18 cellular contexts compared by ENCODE assay signal in genomic region chr12:53122961-53123468, GRCh38. TPM values are rescaled to one million over a fixed set of nuclear protein-coding genes. Genes with fewer than 3 reads are reported as not detected.
DNase-seq lines count a peak whose midpoint lies in the region; ATAC-seq, FAIRE-seq and TF ChIP-seq lines count a peak whose summit lies in the region.
"Had no signal": no experiment of that assay in that cellular context is flagged by ENCODE, and none has a peak within 500 bp of the region (broad histone marks: within the 10 kb centered on the region; RNA-seq: fewer than 3 reads in every experiment).

No MANE protein-coding gene starts in this region.

- H3K27me3 Mint-ChIP-seq in T-helper 17 cell: no peaks in the 10 kb centered on the region

- no peaks in the 10 kb centered on the region for H3K36me3 ChIP-seq in bronchial epithelial cell (ENCODE audit: control insufficient read depth, insufficient read depth, low read length)
- H3K36me3 ChIP-seq in osteoblast (ENCODE audit: insufficient read depth, low read length): no peaks in the 10 kb centered on the region
- H3K36me3 ChIP-seq: thyroid gland had no signal

- H3K4me2 ChIP-seq in osteoblast (ENCODE audit: insufficient read depth, low read length): no peak overlapping the region

- no peaks in the 10 kb centered on the region for H4K20me1 ChIP-seq in osteoblast (ENCODE audit: insufficient read depth, low read length)

- H3K27ac ChIP-seq in osteoblast (ENCODE audit: low read depth, low read length): no peak overlapping the region
- H3K27ac ChIP-seq: thyroid gland had no signal

- no peak overlapping the region for H3K27ac Mint-ChIP-seq in T-helper 17 cell
- H3K27ac Mint-ChIP-seq: activated T-cell treated with anti-CD3 and anti-CD28 coated beads, Interleukin-2, amount 50 U/mL, for 72 hours had no signal

- H3K4me1 ChIP-seq in osteoblast (ENCODE audit: insufficient read depth, low read length): peaks cover 9% of the 10 kb centered on the region
- H3K4me1 ChIP-seq: thyroid gland had no signal

- H3K4me1 Mint-ChIP-seq in T-helper 17 cell: peaks cover 12% of the 10 kb centered on the region

- no peaks in the 10 kb centered on the region for H3K36me3 Mint-ChIP-seq in T-helper 17 cell (ENCODE audit: low read depth)

- TF ChIP-seq CTCF in bronchial epithelial cell (IDR thresholded peaks at IDR 0.05; ENCODE audit: insufficient read depth, low read length, severe bottlenecking): no peak
- no peak for TF ChIP-seq CTCF in osteoblast (IDR thresholded peaks at IDR 0.05; ENCODE audit: extremely low read depth, low read depth, low read length)

- H3K27me3 ChIP-seq in bronchial epithelial cell (ENCODE audit: control insufficient read depth, insufficient read depth, low read length) (no peaks in the 10 kb centered on the region), osteoblast (ENCODE audit: insufficient read depth, low read length) (no peaks in the 10 kb centered on the region)
- H3K27me3 ChIP-seq: thyroid gland had no signal

- H3K4me3 ChIP-seq in bronchial epithelial cell (ENCODE audit: low read depth, low read length) (no peak overlapping the region), osteoblast (ENCODE audit: insufficient read depth, low read length) (no peak overlapping the region)
- H3K4me3 ChIP-seq: mucosa of descending colon, thyroid gland had no signal

- FAIRE-seq in bronchial epithelial cell (lab: Jason Lieb, UNC): peak; percentile 40
- FAIRE-seq: islet of Langerhans had no signal

- no peak for ATAC-seq in T-helper 17 cell
- ATAC-seq in HG02798 (IDR thresholded peaks at IDR 0.05; ENCODE audit: poor library complexity, unreplicated experiment): no peak
- ATAC-seq in GM19324 (IDR thresholded peaks at IDR 0.05; ENCODE audit: low FRiP score, unreplicated experiment): no peak
- ATAC-seq: activated T-cell treated with anti-CD3 and anti-CD28 coated beads, Interleukin-2, amount 50 U/mL, for 72 hours; mucosa of descending colon had no signal

- H3K79me2 ChIP-seq in osteoblast (ENCODE audit: insufficient read depth, low read length): no peaks in the 10 kb centered on the region

- peak overlapping the region; percentile 25 for H2AFZ ChIP-seq in osteoblast (ENCODE audit: low read length)

- no peaks in the 10 kb centered on the region for H3K9me3 ChIP-seq in osteoblast (ENCODE audit: low read depth, low read length)
- H3K9me3 ChIP-seq in T-helper 17 cell (ENCODE audit: control insufficient read depth, low read length, poor library complexity, severe bottlenecking): no peaks in the 10 kb centered on the region
- H3K9me3 ChIP-seq: mucosa of descending colon, thyroid gland had no signal

- H3K4me3 Mint-ChIP-seq in T-helper 17 cell: no peak overlapping the region
- H3K4me3 Mint-ChIP-seq: activated T-cell treated with anti-CD3 and anti-CD28 coated beads, Interleukin-2, amount 50 U/mL, for 72 hours had no signal

- DNase-seq in DMS53 (lab: John Stamatoyannopoulos, UW): peak; percentile 15
- no peak for DNase-seq in DMS53 treated with DMSO at 0.1 percent for 48 hours (lab: John Stamatoyannopoulos, UW; ENCODE audit: unreplicated experiment)
- DNase-seq in HT1080 (ENCODE audit: low read depth): peak; percentile 42
- DNase-seq in bronchial epithelial cell (ENCODE audit: low read depth): peak; percentile 35
- DNase-seq in osteoblast (ENCODE audit: insufficient read length, low spot score, missing footprints): peak; percentile 66
- no peak for DNase-seq in T-helper 17 cell
- DNase-seq: activated CD4-positive, CD25-positive, alpha-beta regulatory T cell treated with anti-CD3 and anti-CD28 coated beads, Interleukin-2, amount 50 U/mL, for 72 hours; activated T-cell treated with anti-CD3 and anti-CD28 coated beads, Interleukin-2, amount 50 U/mL, for 72 hours; aorta; mucosa of descending colon; NCI-H187 treated with DMSO at 0.1 percent for 48 hours; SW 1271; thyroid gland had no signal

RNA-seq across cellular contexts. Expression of gene SOAT2, which starts 19.7 kb away (rescaled TPM):
- total RNA-seq in HT1080 (2014; rRNA removed; shearing (Covaris generic)): not detected in 2 replicates
- polyA plus RNA-seq in HT1080 (2015; cell fraction: cytosol; rRNA removed): 0.12 TPM in 1 of 2 replicates, not detected in the other
- polyA plus RNA-seq in HT1080 (2015; cell fraction: nucleus; rRNA removed): 0.07 TPM in 1 of 2 replicates, not detected in the other
- not detected in 2 replicates for total RNA-seq in bronchial epithelial cell
- not detected in 2 replicates for total RNA-seq in osteoblast
- total RNA-seq in T-helper 17 cell: 1 to 10 TPM in 1 of 2 donors, under 1 TPM in 1; 0.83 to 2.5 TPM
- total RNA-seq: A172, dermis microvascular lymphatic vessel endothelial cell had no signal

RNA-seq across cellular contexts. Expression of gene IGFBP6, which starts 25.5 kb away (rescaled TPM):
- 58.5 and 72.9 TPM in 2 replicates for total RNA-seq in HT1080 (2014; rRNA removed; shearing (Covaris generic))
- polyA plus RNA-seq in HT1080 (2015; cell fraction: cytosol; rRNA removed): 107 and 132 TPM in 2 replicates
- 65.6 and 75.6 TPM in 2 replicates for polyA plus RNA-seq in HT1080 (2015; cell fraction: nucleus; rRNA removed)
- total RNA-seq in bronchial epithelial cell (75.5 and 81.6 TPM in 2 replicates), osteoblast (431 and 577 TPM in 2 replicates), T-helper 17 cell (under 1 TPM in 1 of 2 donors, not detected in 1; 0.45 TPM)

RNA-seq across cellular contexts. Expression of gene SPRYD3, which starts 43.8 kb away (rescaled TPM):
- 11.4 and 12.7 TPM in 2 replicates for total RNA-seq in HT1080 (2014; rRNA removed; shearing (Covaris generic))
- 9.2 and 11.7 TPM in 2 replicates for polyA plus RNA-seq in HT1080 (2015; cell fraction: cytosol; rRNA removed)
- 11.1 and 12.1 TPM in 2 replicates for polyA plus RNA-seq in HT1080 (2015; cell fraction: nucleus; rRNA removed)
- total RNA-seq in bronchial epithelial cell (18.7 and 25.9 TPM in 2 replicates), osteoblast (25.6 and 26.8 TPM in 2 replicates), T-helper 17 cell (10 to 100 TPM; 23.1 to 29.6 TPM)

RNA-seq across cellular contexts. Expression of gene ZNF740, which starts 57.5 kb away (rescaled TPM):
- total RNA-seq in HT1080 (2014; rRNA removed; shearing (Covaris generic)): 15.9 and 19.0 TPM in 2 replicates
- 9.9 and 14.4 TPM in 2 replicates for polyA plus RNA-seq in HT1080 (2015; cell fraction: cytosol; rRNA removed)
- 35.2 and 55.3 TPM in 2 replicates for polyA plus RNA-seq in HT1080 (2015; cell fraction: nucleus; rRNA removed)
- total RNA-seq in bronchial epithelial cell (15.2 and 16.6 TPM in 2 replicates), osteoblast (14.7 and 19.5 TPM in 2 replicates), T-helper 17 cell (10 to 100 TPM; 24.3 to 34.6 TPM)

RNA-seq across cellular contexts. Expression of gene CSAD, which starts 57.7 kb away (rescaled TPM):
- total RNA-seq in HT1080 (2014; rRNA removed; shearing (Covaris generic)): 3.1 and 3.7 TPM in 2 replicates
- polyA plus RNA-seq in HT1080 (2015; cell fraction: cytosol; rRNA removed): 1.5 and 3.4 TPM in 2 replicates
- polyA plus RNA-seq in HT1080 (2015; cell fraction: nucleus; rRNA removed): 37.9 and 47.5 TPM in 2 replicates
- total RNA-seq in bronchial epithelial cell: 6.6 and 11.1 TPM in 2 replicates
- 9.1 and 9.4 TPM in 2 replicates for total RNA-seq in osteoblast
- 10 to 100 TPM; 57.2 to 61.0 TPM for total RNA-seq in T-helper 17 cell

Comparison
In these comparisons a context has a peak if more than half of its experiments do, and no peak if none do; other contexts are left out.
1. DNase-seq: peak in DMS53 (single experiment), HT1080 (single experiment), bronchial epithelial cell (single experiment) and osteoblast (single experiment); none in DMS53 treated with DMSO at 0.1 percent for 48 hours (single experiment) and T-helper 17 cell (0 of 3).
2. RNA of gene IGFBP6, which starts 25.5 kb away (total RNA-seq): 431 to 577 TPM in osteoblast, 75.5 to 81.6 TPM in bronchial epithelial cell and 58.5 to 72.9 TPM in HT1080; 0.45 TPM in T-helper 17 cell; every median in the first group is over 10 times any median in the second.